In genomic region chr2:10829304-10829703, GRCh38 we compare ENCODE assay signal across 30 cellular contexts.
"Had no signal": no experiment of that assay in that cellular context is flagged by ENCODE, and none has a peak within 500 bp of the region (broad histone marks: within the 10 kb centered on the region; RNA-seq: fewer than 3 reads in every experiment).

No MANE protein-coding gene starts in this region.

- H3K27ac ChIP-seq: ascending aorta, body of pancreas, VCaP had no signal

- H3K36me3 ChIP-seq: ascending aorta had no signal

- H3K27me3 ChIP-seq: ascending aorta, body of pancreas had no signal

- H3K9me3 ChIP-seq: ascending aorta, body of pancreas, SK-N-SH had no signal

- FAIRE-seq: bronchial epithelial cell had no signal

- H3K4me3 ChIP-seq: ascending aorta, body of pancreas had no signal

- DNase-seq: activated CD4-positive, alpha-beta memory T cell treated with anti-CD3 and anti-CD28 coated beads for 36 hours; activated CD4-positive, alpha-beta T cell treated with anti-CD3 and anti-CD28 coated beads, Interleukin-2, amount 10 ng/mL, durations not matched to agents 7 days and 5 days; activated CD4-positive, CD25-positive, alpha-beta regulatory T cell; activated CD8-positive, alpha-beta memory T cell treated with anti-CD3 and anti-CD28 coated beads for 24 hours; activated effector memory CD4-positive, alpha-beta T cell treated with anti-CD3 and anti-CD28 coated beads, Interleukin-2, amount 50 U/mL, for 16 hours; activated naive CD4-positive, alpha-beta T cell treated with Interleukin-2 at 50 U/mL for 16 hours; activated naive CD8-positive, alpha-beta T cell treated with anti-CD3 and anti-CD28 coated beads, Interleukin-2, amount 50 U/mL, for 24 hours; activated T-cell treated with anti-CD3 and anti-CD28 coated beads, Interleukin-2, amount 50 U/mL, for 4 hours; amniotic stem cell; central memory CD4-positive, alpha-beta T cell; NCI-H1048; NCI-H1417 treated with DMSO at 0.1 percent for 48 hours; NCI-H1694; NCI-H2081; NCI-H2171; NCI-H2227 treated with DMSO at 0.1 percent for 48 hours; NCI-H446 treated with DMSO at 0.1 percent for 48 hours; NCI-H524 treated with DMSO at 0.1 percent for 48 hours; NCI-H774; NK-92 treated with Interleukin-12 subunit alpha and Interleukin-12 subunit beta, amount 100 ng/mL, for 24 hours; OCI-M1; SK-N-SH; T-helper 1 cell had no signal

- H3K4me1 ChIP-seq: ascending aorta had no signal

- ATAC-seq: activated naive CD4-positive, alpha-beta T cell treated with anti-CD3 and anti-CD28 coated beads, Interleukin-2, amount 50 U/mL, for 72 hours; activated naive CD8-positive, alpha-beta T cell treated with anti-CD3 and anti-CD28 coated beads, Interleukin-2, amount 50 U/mL, for 24 hours; activated T-cell treated with anti-CD3 and anti-CD28 coated beads, Interleukin-2, amount 50 U/mL, for 4 hours; body of pancreas; Panc1; Right ventricle myocardium inferior had no signal
